8 cellular contexts compared by ENCODE assay signal in the genomic region with DNA sequence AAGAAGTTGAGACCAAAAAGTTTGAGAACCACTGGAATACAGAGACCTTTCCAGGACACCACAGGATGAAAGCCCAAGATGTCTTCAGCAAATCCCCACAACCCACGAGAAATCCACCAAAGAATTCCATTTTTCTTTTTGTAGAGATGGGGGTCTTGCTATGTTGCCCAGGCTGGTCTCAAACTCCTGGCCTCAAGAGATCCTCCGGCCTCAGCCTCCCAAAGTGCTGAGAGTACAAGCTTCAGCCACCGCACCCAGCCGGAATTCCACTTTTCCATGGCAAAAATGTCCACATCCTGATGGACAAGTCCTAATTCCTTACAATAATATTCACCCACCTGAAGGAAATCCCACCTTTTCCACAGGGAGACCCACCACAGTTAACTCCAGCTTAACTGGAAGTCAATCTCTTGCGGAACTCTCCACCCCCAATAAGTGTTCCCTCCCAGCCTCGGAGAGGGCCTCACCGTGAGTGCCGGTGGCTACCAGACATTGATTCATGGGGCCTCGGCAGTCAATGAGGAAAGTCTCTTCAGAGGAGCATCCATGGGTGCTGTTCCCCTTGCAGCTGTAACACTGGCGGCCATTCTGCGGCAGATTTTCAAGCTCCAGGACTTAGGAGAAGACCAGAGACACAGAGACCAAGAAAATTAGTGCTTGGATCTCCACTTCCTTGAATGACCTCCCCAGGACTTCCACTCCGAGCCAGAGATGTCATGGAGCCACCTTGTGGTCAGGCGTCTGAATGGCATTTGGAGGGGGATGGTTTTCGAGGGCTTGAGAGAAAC. TPM values are rescaled to one million over a fixed set of nuclear protein-coding genes. Genes with fewer than 3 reads are reported as not detected.
A peak's percentile ranks its signal among the peaks of the same experiment; 100 is the strongest.
DNase-seq lines count a peak whose midpoint lies in the region; ATAC-seq and TF ChIP-seq lines count a peak whose summit lies in the region.

No MANE protein-coding gene starts in this region.

- TF ChIP-seq CTCF in GM13976 (IDR thresholded peaks at IDR 0.05; ENCODE audit: borderline replicate concordance, control extremely low read depth, extremely low read depth, insufficient read depth, missing control alignments) = peak; percentile 64
- TF ChIP-seq CTCF in neural crest cell (conservative IDR thresholded peaks at IDR 0.05) = peak; percentile 73

- no peak overlapping the region for H3K4me3 Mint-ChIP-seq in neural crest cell

- no peak overlapping the region for H3K4me3 ChIP-seq in aorta (ENCODE audit: low read length in 2 of 2)

- ATAC-seq in aorta (ENCODE audit: low FRiP score) (peak; percentile 60), HG02763 (IDR thresholded peaks at IDR 0.05; ENCODE audit: unreplicated experiment) (no peak)

- intact Hi-C loops in aorta (cut with DNase I) = loop anchor here in 1 of 2 donors (5.0 kb wide), 1 partner anchor 115 kb away; no protein-coding TSS in a partner anchor

- H3K4me1 ChIP-seq in aorta (ENCODE audit: control insufficient read depth in 1 of 2, insufficient read depth in 2 of 2, low read length in 2 of 2) = no peaks in the 10 kb centered on the region

- H3K9me3 Mint-ChIP-seq in neural crest cell = no peaks in the 10 kb centered on the region

- no peaks in the 10 kb centered on the region for H3K27me3 Mint-ChIP-seq in neural crest cell (ENCODE audit: low read depth)

- H3K36me3 Mint-ChIP-seq in neural crest cell (ENCODE audit: low read depth) = peaks cover 31% of the 10 kb centered on the region

- H3K9me3 ChIP-seq in aorta (ENCODE audit: control insufficient read depth, low read length) = no peaks in the 10 kb centered on the region

- peaks cover 0 to 2% of the 10 kb centered on the region in 2 donors for H3K36me3 ChIP-seq in aorta (ENCODE audit: control insufficient read depth in 1 of 2, insufficient read depth in 2 of 2, low read length in 1 of 2)

- WGBS in aorta, 2 donors = 55 to 62% methylated on average over 14 of the region's 14 CpGs

- DNase-seq in AG20443 (ENCODE audit: low spot score) = peak; percentile 72
- peak; percentile 70 for DNase-seq in GM13976 (ENCODE audit: low spot score)
- DNase-seq in NCI-H526 treated with DMSO at 0.1 percent for 48 hours (lab: John Stamatoyannopoulos, UW) = peak; percentile 59
- DNase-seq in activated T-cell treated with anti-CD3 and anti-CD28 coated beads, Interleukin-2, amount 50 U/mL, for 1 hour = peak; percentile 48
- DNase-seq in fibroblast of the conjunctiva (ENCODE audit: low read depth) = peak; percentile 53
- peak; percentile 67 for DNase-seq in neural crest cell (ENCODE audit: low read depth, low spot score)
- DNase-seq in aorta = no peak

- H3K27ac ChIP-seq in aorta (ENCODE audit: low read depth in 1 of 2, low read length in 2 of 2) = no peak overlapping the region

- in situ Hi-C loops in GM13976 (cut with MboI; ENCODE audit: low sequenced_read_pairs, unreplicated experiment) = no loop called here

- no peaks in the 10 kb centered on the region for H3K27me3 ChIP-seq in aorta (ENCODE audit: control insufficient read depth in 1 of 2, insufficient read depth in 2 of 2, low read length in 1 of 2)

- H3K4me1 Mint-ChIP-seq in neural crest cell = peaks cover 5% of the 10 kb centered on the region

- H3K27ac Mint-ChIP-seq in neural crest cell (ENCODE audit: unreplicated experiment) = peak overlapping the region; percentile 50

RNA-seq across cellular contexts. Expression of a gene that starts 12.3 kb away (rescaled TPM):
- total RNA-seq in neural crest cell (74.4 and 78.5 TPM in 2 replicates), aorta (1 to 10 TPM; 2.9 to 6.5 TPM)
- polyA plus RNA-seq in aorta = 1 to 10 TPM; 3.1 to 8.1 TPM

RNA-seq across cellular contexts. Expression of a gene that starts 18.0 kb away (rescaled TPM):
- total RNA-seq in neural crest cell (31.4 and 33.6 TPM in 2 replicates), aorta (10 to 100 TPM; 41.0 to 51.0 TPM)
- 10 to 100 TPM; 20.5 to 22.3 TPM for polyA plus RNA-seq in aorta

RNA-seq across cellular contexts. Expression of a gene that starts 32.5 kb away (rescaled TPM):
- 114 and 117 TPM in 2 replicates for total RNA-seq in neural crest cell
- total RNA-seq in aorta = 10 to 100 TPM; 26.2 to 34.6 TPM
- polyA plus RNA-seq in aorta = 10 to 100 TPM; 37.1 to 54.2 TPM

RNA-seq across cellular contexts. Expression of a gene that starts 40.1 kb away (rescaled TPM):
- total RNA-seq in neural crest cell = 0.41 and 0.51 TPM in 2 replicates
- total RNA-seq in aorta = under 1 TPM; 0.51 to 0.52 TPM
- polyA plus RNA-seq in aorta = under 1 TPM in 1 of 2 donors, not detected in 1; 0.69 TPM

RNA-seq across cellular contexts. Expression of a gene that starts 55.6 kb away (rescaled TPM):
- 18.3 and 19.7 TPM in 2 replicates for total RNA-seq in neural crest cell
- 10 to 100 TPM; 12.0 to 14.5 TPM for total RNA-seq in aorta
- 10 to 100 TPM; 11.4 to 15.7 TPM for polyA plus RNA-seq in aorta

Comparison
In these comparisons a context has a peak if more than half of its experiments do, and no peak if none do; other contexts are left out.
1. DNase-seq: peak in AG20443 (single experiment), GM13976 (single experiment), NCI-H526 treated with DMSO at 0.1 percent for 48 hours (single experiment), activated T-cell treated with anti-CD3 and anti-CD28 coated beads, Interleukin-2, amount 50 U/mL, for 1 hour (single experiment), fibroblast of the conjunctiva (single experiment) and neural crest cell (single experiment); none in aorta (0 of 2).
2. RNA of a gene that starts 12.3 kb away (total RNA-seq): 74.4 to 78.5 TPM in neural crest cell; 2.9 to 6.5 TPM in aorta; every median in the first group is over 10 times any median in the second.